8 cellular contexts compared by ENCODE assay signal in genomic region chr11:78564037-78564888, GRCh38. TPM values are rescaled to one million over a fixed set of nuclear protein-coding genes. Genes with fewer than 3 reads are reported as not detected.
DNase-seq lines count a peak whose midpoint lies in the region; FAIRE-seq and TF ChIP-seq lines count a peak whose summit lies in the region.

No MANE protein-coding gene starts in this region.

- H3K4me3 Mint-ChIP-seq in progenitor cell of endocrine pancreas (ENCODE audit: low read depth), result no peak overlapping the region

- H3K27ac Mint-ChIP-seq in progenitor cell of endocrine pancreas, result no peak overlapping the region

- no peaks in the 10 kb centered on the region for H3K27me3 Mint-ChIP-seq in progenitor cell of endocrine pancreas

- no peak for TF ChIP-seq POLR2A in H54 (IDR thresholded peaks at IDR 0.05; ENCODE audit: low read depth, low read length)

- TF ChIP-seq CTCF in progenitor cell of endocrine pancreas (IDR thresholded peaks at IDR 0.05; ENCODE audit: unreplicated experiment), result peak; percentile 81

- peak; percentile 78 for FAIRE-seq in H54 (lab: Jason Lieb, UNC)

- H3K4me1 Mint-ChIP-seq in progenitor cell of endocrine pancreas (ENCODE audit: low read depth), result peaks cover 16% of the 10 kb centered on the region

- DNase-seq in NCI-H524 (lab: John Stamatoyannopoulos, UW) (peak; percentile 3 to 43), NCI-H524 treated with DMSO at 0.1 percent for 48 hours (lab: John Stamatoyannopoulos, UW) (no peak), H54 (ENCODE audit: insufficient read length, low spot score) (no peak), NCI-H2227 treated with DMSO at 0.1 percent for 48 hours (lab: John Stamatoyannopoulos, UW) (peak; percentile 61), foreskin melanocyte (peak; percentile 57), progenitor cell of endocrine pancreas (ENCODE audit: low spot score, unreplicated experiment) (no peak), UCSD-AML1 (lab: John Stamatoyannopoulos, UW; ENCODE audit: unreplicated experiment) (no peak)
- peak; percentile 27 for DNase-seq in activated CD4-positive, alpha-beta T cell treated with anti-CD3 and anti-CD28 coated beads for 48 hours

- H3K9me3 Mint-ChIP-seq in progenitor cell of endocrine pancreas (ENCODE audit: low read depth), result no peaks in the 10 kb centered on the region

- peaks cover 9% of the 10 kb centered on the region for H3K36me3 Mint-ChIP-seq in progenitor cell of endocrine pancreas (ENCODE audit: insufficient read depth)

RNA-seq across cellular contexts. Expression of gene NARS2, which starts 10.4 kb away (rescaled TPM):
- 24.7 and 28.6 TPM in 2 replicates for total RNA-seq in progenitor cell of endocrine pancreas

Comparison
In these comparisons a context has a peak if more than half of its experiments do, and no peak if none do; other contexts are left out.
1. DNase-seq: peak in NCI-H524 (2 of 2), NCI-H2227 treated with DMSO at 0.1 percent for 48 hours (single experiment), activated CD4-positive, alpha-beta T cell treated with anti-CD3 and anti-CD28 coated beads for 48 hours (single experiment) and foreskin melanocyte (single experiment); none in NCI-H524 treated with DMSO at 0.1 percent for 48 hours (single experiment), H54 (single experiment), progenitor cell of endocrine pancreas (single experiment) and UCSD-AML1 (single experiment).